In the genomic region with DNA sequence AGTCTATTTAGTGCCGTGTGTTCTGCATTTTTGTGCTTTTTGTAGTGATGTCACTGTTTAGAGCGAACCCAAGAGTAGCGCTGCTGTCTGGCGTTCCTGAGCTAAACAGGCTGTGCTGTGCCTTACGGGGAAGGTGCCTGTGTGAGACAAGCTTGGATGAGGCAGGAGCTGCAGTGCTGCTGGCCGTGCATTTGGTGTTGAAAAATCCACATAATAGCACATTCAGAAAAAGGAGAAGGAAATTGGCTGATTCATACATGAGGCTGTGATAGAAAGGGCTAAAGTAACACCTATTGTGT, we compare ENCODE assay signal across 6 cellular contexts. TPM values are rescaled to one million over a fixed set of nuclear protein-coding genes. Genes with fewer than 3 reads are reported as not detected.
DNase-seq lines count a peak whose midpoint lies in the region; ATAC-seq, FAIRE-seq and TF ChIP-seq lines count a peak whose summit lies in the region.
"Not testable (repeated sequence)": the region's sequence is repeated elsewhere in the genome, so short reads cannot be mapped to it uniquely, and the experiment has no call there.
"Had no signal": no experiment of that assay in that cellular context is flagged by ENCODE, and none has a peak within 500 bp of the region (broad histone marks: within the 10 kb centered on the region; RNA-seq: fewer than 3 reads in every experiment).

No MANE protein-coding gene starts in this region.

- not testable (repeated sequence) for H3K36me3 ChIP-seq in bronchial epithelial cell (ENCODE audit: control insufficient read depth, insufficient read depth, low read length); keratinocyte (ENCODE audit: control insufficient read depth in 2 of 2, extremely low read depth in 1 of 2, insufficient read depth in 2 of 2, low read length in 2 of 2); pancreas

- not testable (repeated sequence) for TF ChIP-seq POLR2A in GM12891 (IDR thresholded peaks at IDR 0.05; ENCODE audit: low read depth, low read length)

- H3K4me2 ChIP-seq in keratinocyte (ENCODE audit: control insufficient read depth, extremely low read depth, insufficient read depth, low read depth, low read length) = not testable (repeated sequence)

- intact Hi-C loops in pancreas (cut with DNase I) = not testable (repeated sequence)

- TF ChIP-seq CTCF in bronchial epithelial cell (IDR thresholded peaks at IDR 0.05; ENCODE audit: insufficient read depth, low read length, severe bottlenecking); keratinocyte (optimal IDR thresholded peaks at IDR 0.05 in 1 of 3, IDR thresholded peaks at IDR 0.05 in 1 of 3, conservative IDR thresholded peaks at IDR 0.05 in 1 of 3; ENCODE audit: extremely low read depth in 1 of 3, insufficient read depth in 2 of 3, low read length in 3 of 3); pancreas (IDR thresholded peaks at IDR 0.05): not testable (repeated sequence)

- DNase-seq in GM12891 (ENCODE audit: insufficient read length, low spot score); HTR-8/SVneo (ENCODE audit: insufficient read length, low spot score); bronchial epithelial cell (ENCODE audit: low read depth); keratinocyte (ENCODE audit: low read depth, low spot score); pancreas: not testable (repeated sequence)

- H3K79me2 ChIP-seq in keratinocyte (ENCODE audit: control insufficient read depth, insufficient read depth, low read length) = not testable (repeated sequence)

- not testable (repeated sequence) for H3K4me3 ChIP-seq in bronchial epithelial cell (ENCODE audit: low read depth, low read length); keratinocyte (ENCODE audit: control insufficient read depth in 2 of 3, extremely low read depth in 1 of 3, insufficient read depth in 2 of 3, low read depth in 1 of 3, low read length in 3 of 3); pancreas

- H3K9me3 ChIP-seq in keratinocyte (ENCODE audit: control insufficient read depth, low read depth, low read length); pancreas: not testable (repeated sequence)

- H2AFZ ChIP-seq in keratinocyte (ENCODE audit: control insufficient read depth, low read length) = not testable (repeated sequence)

- peak in 3 of 4 donors; percentile 27 to 57 (median 53) for ATAC-seq in pancreas

- peak; percentile 50 for FAIRE-seq in GM12891 (lab: Jason Lieb, UNC)
- peak; percentile 33 for FAIRE-seq in HTR-8/SVneo (lab: Jason Lieb, UNC)
- FAIRE-seq in bronchial epithelial cell (lab: Jason Lieb, UNC) = peak; percentile 90
- peak; percentile 32 for FAIRE-seq in keratinocyte (lab: Jason Lieb, UNC)
- not testable (repeated sequence) for FAIRE-seq in pancreas (lab: Jason Lieb, UNC)

- H3K27ac ChIP-seq in keratinocyte (ENCODE audit: control insufficient read depth, insufficient read depth, low read length); pancreas: not testable (repeated sequence)

- H3K4me1 ChIP-seq in keratinocyte (ENCODE audit: control insufficient read depth, extremely low read depth, insufficient read depth, low read length); pancreas: not testable (repeated sequence)

- not testable (repeated sequence) for H3K27me3 ChIP-seq in bronchial epithelial cell (ENCODE audit: control insufficient read depth, insufficient read depth, low read length); keratinocyte (ENCODE audit: control insufficient read depth, extremely low read depth, insufficient read depth, low read length); pancreas

- WGBS in pancreas, 2 donors = 40% methylated on average over 3 of the region's 6 CpGs; no CpG with 5 or more reads in 1 of the 2 donors

- dilution Hi-C loops in keratinocyte (cut with MboI; ENCODE audit: extremely low pct_ligation_motif_present, low sequenced_read_pairs) = not testable (repeated sequence)

- not testable (repeated sequence) for H4K20me1 ChIP-seq in keratinocyte (ENCODE audit: control insufficient read depth, extremely low read depth, insufficient read depth, low read length)

- H3K9ac ChIP-seq in keratinocyte (ENCODE audit: control insufficient read depth, extremely low read depth, insufficient read depth, low read length) = not testable (repeated sequence)

- not testable (repeated sequence) for H3K9me1 ChIP-seq in keratinocyte (ENCODE audit: control insufficient read depth, extremely low read depth, insufficient read depth, low read length)

RNA-seq across cellular contexts. Expression of a gene that starts 50.2 kb away (rescaled TPM):
- not detected for polyA plus RNA-seq in GM12891 (2012; ENCODE audit: low read depth, missing spikeins)
- total RNA-seq in bronchial epithelial cell = 0.26 TPM in 2 replicates
- polyA plus RNA-seq in keratinocyte = 0.10 to 0.17 TPM (median 0.11 TPM) in 3 replicates
- polyA plus RNA-seq in keratinocyte (2011; ENCODE audit: low read depth) = 0.62 TPM
- not detected in 2 replicates for polyA plus RNA-seq in keratinocyte (2011; cell fraction: cytosol; rRNA removed)
- polyA plus RNA-seq in keratinocyte (2011; cell fraction: nucleus; rRNA removed) = 0.05 TPM in 1 of 2 replicates, not detected in the other
- polyA plus RNA-seq in keratinocyte (2012; ENCODE audit: low replicate concordance) = 0.19 and 0.48 TPM in 2 replicates
- not detected in 3 replicates for polyA minus RNA-seq in keratinocyte
- polyA minus RNA-seq in keratinocyte (2011; cell fraction: cytosol; rRNA and poly(A)+ RNA removed) = not detected
- not detected in 2 replicates for polyA minus RNA-seq in keratinocyte (2011; cell fraction: nucleus; rRNA and poly(A)+ RNA removed)
- 10 to 100 TPM; 11.4 to 24.7 (median 12.7) TPM for total RNA-seq in pancreas
- polyA plus RNA-seq in pancreas = 10 to 100 TPM in 1 of 2 donors, 1 to 10 TPM in 1; 9.0 to 34.8 TPM
- total RNA-seq: CD8-positive, alpha-beta T cell had no signal
